18 cellular contexts compared by ENCODE assay signal in genomic region chr2:105959357-105959756, GRCh38.
"Had no signal": no experiment of that assay in that cellular context is flagged by ENCODE, and none has a peak within 500 bp of the region (broad histone marks: within the 10 kb centered on the region; RNA-seq: fewer than 3 reads in every experiment).

No MANE protein-coding gene starts in this region.

- DNase-seq: effector CD4-positive, alpha-beta T cell; endodermal cell; erythroblast; foreskin keratinocyte; head of caudate nucleus; kidney; left cardiac atrium; left ventricle myocardium inferior; mucosa of descending colon; naive thymus-derived CD8-positive, alpha-beta T cell; psoas muscle; retina; sigmoid colon; small intestine; stimulated activated CD4-positive, alpha-beta T cell treated with anti-CD3 and anti-CD28 coated beads, Interleukin-12 subunit alpha, Interleukin-12 subunit beta, amount 100 ng/mL, for 4 hours; stimulated activated naive CD4-positive, alpha-beta T cell treated with Interleukin-2 at 50 U/mL for 16 hours; uterus had no signal

- FAIRE-seq: endothelial cell of umbilical vein, kidney, small intestine had no signal

- ATAC-seq: foreskin keratinocyte; left cardiac atrium; mucosa of descending colon; naive thymus-derived CD8-positive, alpha-beta T cell; psoas muscle had no signal
